Comparison of ENCODE assay signal across 1 cellular context in genomic region chr17:15257316-15257925, GRCh38.
A peak's percentile ranks its signal among the peaks of the same experiment; 100 is the strongest.
TF ChIP-seq lines count a peak whose summit lies in the region.

No MANE protein-coding gene starts in this region.

TF ChIP-seq in K562, 482 proteins besides CTCF, POLR2A, EP300 and RAD21 (continued from another document and continues in another):
- TF ChIP-seq CREB3 (tag; conservative IDR thresholded peaks at IDR 0.05; ENCODE audit: low read depth) (no peak), GATA2 (CRISPR knock-in tag; IDR thresholded peaks at IDR 0.05) (no peak), NFYB (IDR thresholded peaks at IDR 0.05; ENCODE audit: extremely low read depth, insufficient read length) (no peak), ZNF121 (CRISPR knock-in tag; conservative IDR thresholded peaks at IDR 0.05) (no peak), ZNF263 (CRISPR knock-in tag; IDR thresholded peaks at IDR 0.05; ENCODE audit: borderline replicate concordance) (peak; percentile 39; the same call in 1 of the 2 replicates), USF2 (CRISPR knock-in tag; IDR thresholded peaks at IDR 0.05) (no peak), HMGN3 (IDR thresholded peaks at IDR 0.05; ENCODE audit: borderline replicate concordance, extremely low read depth, insufficient read length, low read depth, low read length) (no peak), SRSF9 (IDR thresholded peaks at IDR 0.05; ENCODE audit: borderline replicate concordance, low read depth, low read length) (no peak), LARP7 (IDR thresholded peaks at IDR 0.05) (no peak), SLC30A9 (CRISPR knock-in tag; IDR thresholded peaks at IDR 0.05) (no peak), ZNF75A (CRISPR knock-in tag; IDR thresholded peaks at IDR 0.05) (no peak), SAFB (IDR thresholded peaks at IDR 0.05; ENCODE audit: borderline replicate concordance, low read depth, low read length) (no peak), EZH2 (IDR thresholded peaks at IDR 0.05; ENCODE audit: borderline replicate concordance, low read depth, low read length) (no peak), ZFX (CRISPR knock-in tag; IDR thresholded peaks at IDR 0.05) (no peak), NCOR1 (IDR thresholded peaks at IDR 0.05) (no peak), ZNF274 (IDR thresholded peaks at IDR 0.05; ENCODE audit: borderline replicate concordance, low read depth, low read length) (no peak), TAF15 (IDR thresholded peaks at IDR 0.05; ENCODE audit: low read depth, low read length) (no peak), XRCC5 (IDR thresholded peaks at IDR 0.05; ENCODE audit: low read depth, low read length) (no peak), POLR2B (IDR thresholded peaks at IDR 0.05; ENCODE audit: low read depth, partially characterized antibody) (no peak), ZBTB49 (CRISPR knock-in tag; IDR thresholded peaks at IDR 0.05; ENCODE audit: borderline replicate concordance) (no peak), CBFA2T2 (conservative IDR thresholded peaks at IDR 0.05) (no peak), TAF1 (IDR thresholded peaks at IDR 0.05; ENCODE audit: control insufficient read depth, extremely low read depth, insufficient read depth, low read length, severe bottlenecking) (no peak), CEBPB (tag; IDR thresholded peaks at IDR 0.05) (no peak), NFE2 (IDR thresholded peaks at IDR 0.05; ENCODE audit: low read depth) (peak; percentile 58), HDAC2 (IDR thresholded peaks at IDR 0.05) (0 out of 2 replicates have a peak, but pooled peaks have one; percentile 51), SMC3 (conservative IDR thresholded peaks at IDR 0.05; ENCODE audit: insufficient read depth, low read depth, low read length) (peak; percentile 47), NFE2L1 (tag; IDR thresholded peaks at IDR 0.05; ENCODE audit: borderline replicate concordance, low read depth) (no peak), FOS (IDR thresholded peaks at IDR 0.05; ENCODE audit: extremely low read depth, insufficient read length) (no peak), ZBTB26 (CRISPR knock-in tag; IDR thresholded peaks at IDR 0.05) (no peak), STAT6 (CRISPR knock-in tag; IDR thresholded peaks at IDR 0.05) (no peak), SREBF2 (CRISPR knock-in tag; IDR thresholded peaks at IDR 0.05) (no peak), NUFIP1 (IDR thresholded peaks at IDR 0.05; ENCODE audit: partially characterized antibody) (no peak), BCOR (IDR thresholded peaks at IDR 0.05) (0 out of 2 replicates have a peak, but pooled peaks have one; percentile 25), ZNF644 (tag; IDR thresholded peaks at IDR 0.05; ENCODE audit: low read depth) (no peak), HDAC1 (IDR thresholded peaks at IDR 0.05) (no peak), SMARCA5 (IDR thresholded peaks at IDR 0.05) (no peak), CBX5 (IDR thresholded peaks at IDR 0.05; ENCODE audit: borderline replicate concordance, low read depth) (no peak), MITF (IDR thresholded peaks at IDR 0.05) (no peak), ZNF197 (CRISPR knock-in tag; IDR thresholded peaks at IDR 0.05; ENCODE audit: low read depth) (no peak), MLX (CRISPR knock-in tag; conservative IDR thresholded peaks at IDR 0.05) (no peak), XRCC3 (IDR thresholded peaks at IDR 0.05) (no peak), TBP (optimal IDR thresholded peaks at IDR 0.05; ENCODE audit: low read depth, low read length) (no peak), JUN (IDR thresholded peaks at IDR 0.05; ENCODE audit: borderline replicate concordance, low read depth, low read length) (no peak), JUN (CRISPR knock-in tag; IDR thresholded peaks at IDR 0.05; ENCODE audit: borderline replicate concordance) (no peak), ZNF134 (CRISPR knock-in tag; conservative IDR thresholded peaks at IDR 0.05) (no peak), ESRRA (IDR thresholded peaks at IDR 0.05; ENCODE audit: borderline replicate concordance, low read depth) (no peak), ZNF445 (CRISPR knock-in tag; IDR thresholded peaks at IDR 0.05; ENCODE audit: low read depth) (no peak), MAFG (tag; conservative IDR thresholded peaks at IDR 0.05) (no peak), C11orf30 (IDR thresholded peaks at IDR 0.05; ENCODE audit: low read depth) (peak; percentile 23; the same call in 1 of the 2 replicates), MIER1 (IDR thresholded peaks at IDR 0.05; ENCODE audit: low read depth) (no peak), ZNF79 (CRISPR knock-in tag; IDR thresholded peaks at IDR 0.05; ENCODE audit: low read depth) (no peak), TCF3 (CRISPR knock-in tag; IDR thresholded peaks at IDR 0.05) (no peak), SREBF1 (IDR thresholded peaks at IDR 0.05; ENCODE audit: borderline replicate concordance, low read depth, low read length) (no peak), REST (CRISPR knock-in tag; IDR thresholded peaks at IDR 0.05; ENCODE audit: low read depth) (no peak), SNAPC5 (CRISPR knock-in tag; IDR thresholded peaks at IDR 0.05) (no peak), ZNF586 (CRISPR knock-in tag; conservative IDR thresholded peaks at IDR 0.05) (no peak), ETV1 (tag; conservative IDR thresholded peaks at IDR 0.05; ENCODE audit: low read depth) (peak; percentile 75), CBFA2T3 (IDR thresholded peaks at IDR 0.05) (no peak), DACH1 (IDR thresholded peaks at IDR 0.05; ENCODE audit: partially characterized antibody) (no peak), HNRNPL (IDR thresholded peaks at IDR 0.05; ENCODE audit: low read depth, low read length) (no peak), RCOR1 (IDR thresholded peaks at IDR 0.05; ENCODE audit: borderline replicate concordance in 1 of 2, low read depth in 2 of 2, low read length in 2 of 2) (no peak), DDX20 (tag; IDR thresholded peaks at IDR 0.05; ENCODE audit: low read depth) (no peak), U2AF1 (optimal IDR thresholded peaks at IDR 0.05; ENCODE audit: low read depth, low read length) (no peak), MYC (IDR thresholded peaks at IDR 0.05; ENCODE audit: low read depth, low read length) (peak; percentile 38; the same call in 1 of the 2 replicates), MYC (CRISPR knock-in tag; IDR thresholded peaks at IDR 0.05; ENCODE audit: borderline replicate concordance, low read depth) (no peak), PTTG1 (tag; IDR thresholded peaks at IDR 0.05; ENCODE audit: low read depth) (no peak)
